Comparison of ENCODE assay signal across 8 cellular contexts in the genomic region with DNA sequence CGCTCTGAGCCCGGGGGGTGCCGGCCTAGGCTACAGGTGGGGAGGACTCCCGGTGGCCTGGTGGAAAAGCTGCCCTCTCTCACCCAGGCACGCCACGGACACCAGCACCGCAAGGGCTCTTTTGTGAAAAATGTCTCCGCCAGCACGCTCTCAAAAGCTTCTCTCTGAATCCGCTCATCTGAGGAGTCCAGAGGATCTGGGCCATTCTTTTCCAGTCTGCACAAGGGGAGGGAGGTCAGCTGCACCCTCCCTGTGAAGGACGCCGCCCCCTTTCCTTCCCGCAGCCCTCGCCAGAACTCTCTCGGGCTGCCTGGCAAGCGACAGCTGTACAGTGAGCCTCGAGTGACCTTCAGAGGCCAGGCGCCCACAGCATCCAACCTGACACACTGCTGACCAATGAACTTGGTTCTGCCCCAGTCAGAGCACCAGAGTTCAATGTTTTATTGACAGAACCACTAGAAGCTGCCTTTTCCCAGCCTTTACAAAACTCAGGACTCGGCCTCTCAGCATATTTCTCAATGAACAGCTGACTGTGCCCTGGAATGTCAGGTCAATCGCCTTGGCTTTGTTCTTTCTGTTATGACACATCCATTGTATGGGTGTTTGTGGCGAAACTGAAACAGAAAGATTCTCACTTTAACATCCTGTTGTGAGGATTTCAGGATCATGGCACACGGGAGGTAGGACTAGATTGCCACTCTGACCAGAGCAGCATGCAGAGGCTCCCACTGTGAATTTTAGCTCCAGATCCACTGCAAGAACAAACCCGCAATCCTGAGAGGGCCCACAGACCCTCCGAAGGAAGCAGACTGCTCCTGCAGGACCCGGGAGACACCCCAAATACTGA. TPM values are rescaled to one million over a fixed set of nuclear protein-coding genes. Genes with fewer than 3 reads are reported as not detected.
DNase-seq lines count a peak whose midpoint lies in the region; ATAC-seq and TF ChIP-seq lines count a peak whose summit lies in the region.

No MANE protein-coding gene starts in this region.

- intact Hi-C loops in OCI-LY7 (cut with micrococcal nuclease; ENCODE audit: unreplicated experiment): no loop called here

- peak overlapping the region; percentile 98 for H3K27ac Mint-ChIP-seq in stimulated activated memory B cell treated with anti-CD40 and anti-IgM and Interleukin-4, amounts not matched to agents 10 μg/mL and 1 μg/mL and 100 μg/mL, for 72 hours

- H3K27me3 Mint-ChIP-seq in stimulated activated memory B cell treated with anti-CD40 and anti-IgM and Interleukin-4, amounts not matched to agents 10 μg/mL and 1 μg/mL and 100 μg/mL, for 72 hours: no peaks in the 10 kb centered on the region

- no peaks in the 10 kb centered on the region for H3K9me2 ChIP-seq in OCI-LY7 (ENCODE audit: insufficient read depth, low read length)

- POLR2A ChIA-PET in OCI-LY7 (lab: Charles Lee): interaction anchor here (0.8 to 5.6 kb wide), 7 partner anchors 15 to 29 kb away, joined by 3 to 50 read pairs (median 4); no protein-coding TSS in a partner anchor

- peak overlapping the region; percentile 84 for H3K4me2 ChIP-seq in OCI-LY7 (ENCODE audit: low read length)

- peaks cover 22% of the 10 kb centered on the region for H3K36me3 ChIP-seq in OCI-LY7 (ENCODE audit: insufficient read depth, low read length)

- H4K20me1 ChIP-seq in OCI-LY7 (ENCODE audit: insufficient read depth, low read length): no peaks in the 10 kb centered on the region; the same call in 1 of the 2 replicates

- ATAC-seq in GM18907 (IDR thresholded peaks at IDR 0.05; ENCODE audit: unreplicated experiment) (peak; percentile 35), GM18858 (IDR thresholded peaks at IDR 0.05; ENCODE audit: unreplicated experiment) (no peak)
- peak; percentile 72 for ATAC-seq in stimulated activated memory B cell treated with anti-CD40 and anti-IgM and Interleukin-4, amounts not matched to agents 10 μg/mL and 1 μg/mL and 100 μg/mL, for 72 hours

- BruUV-seq in OCI-LY7 (replicated peaks; lab: Mats Ljungman, UMichigan): no TSS peak

- in situ Hi-C loops in ACHN (cut with HindIII; ENCODE audit: low pct_ligation_motif_present, low pct_unique_long_range_greater_than_20kb, low sequenced_read_pairs): no loop called here

- peaks cover 9% of the 10 kb centered on the region for H3K9me3 Mint-ChIP-seq in stimulated activated memory B cell treated with anti-CD40 and anti-IgM and Interleukin-4, amounts not matched to agents 10 μg/mL and 1 μg/mL and 100 μg/mL, for 72 hours

- no peak for TF ChIP-seq CTCF in OCI-LY7 (conservative IDR thresholded peaks at IDR 0.05; ENCODE audit: low read length)

- CTCF ChIA-PET in OCI-LY7 (lab: Charles Lee; ENCODE audit: unreplicated experiment): interaction anchor here (1.1 to 2.7 kb wide), 2 partner anchors 11 to 76 kb away, joined by 3 to 9 read pairs; no protein-coding TSS in a partner anchor

- no peak overlapping the region for H2AFZ ChIP-seq in OCI-LY7 (ENCODE audit: low read length)

- H3K27me3 ChIP-seq in layer of hippocampus (ENCODE audit: control insufficient read depth, insufficient read depth, low read length): no peaks in the 10 kb centered on the region

- peak overlapping the region; percentile 67 for H3K4me3 ChIP-seq in OCI-LY7 (ENCODE audit: low read depth, low read length, poor library complexity, severe bottlenecking)

- peaks cover 7% of the 10 kb centered on the region for H3K9me3 ChIP-seq in OCI-LY7 (ENCODE audit: low read length)

- H3K27ac ChIP-seq in OCI-LY7 (ENCODE audit: low read depth, low read length, poor library complexity, severe bottlenecking) (peak overlapping the region; percentile 79), cingulate gyrus (ENCODE audit: low read depth, low read length) (peak overlapping the region; percentile 41), layer of hippocampus (ENCODE audit: low read depth, low read length) (peak overlapping the region; percentile 82)

- peaks cover 85% of the 10 kb centered on the region for H3K79me2 ChIP-seq in OCI-LY7 (ENCODE audit: insufficient read depth, low read depth, low read length)

- peak; percentile 70 for DNase-seq in ACHN
- DNase-seq in OCI-LY7 (ENCODE audit: low spot score): peak; percentile 58
- no peak for DNase-seq in NK-92 treated with Interleukin-12 subunit alpha and Interleukin-12 subunit beta, amount 100 ng/mL, for 24 hours (lab: John Stamatoyannopoulos, UW)

- peaks cover 88% of the 10 kb centered on the region for H3K4me1 ChIP-seq in OCI-LY7 (ENCODE audit: insufficient read depth, low read length, poor library complexity, severe bottlenecking)

- H3K4me1 Mint-ChIP-seq in stimulated activated memory B cell treated with anti-CD40 and anti-IgM and Interleukin-4, amounts not matched to agents 10 μg/mL and 1 μg/mL and 100 μg/mL, for 72 hours: peaks cover 92% of the 10 kb centered on the region

- peaks cover 15% of the 10 kb centered on the region for H3K36me3 Mint-ChIP-seq in stimulated activated memory B cell treated with anti-CD40 and anti-IgM and Interleukin-4, amounts not matched to agents 10 μg/mL and 1 μg/mL and 100 μg/mL, for 72 hours

- peak overlapping the region; percentile 94 for H3K4me3 Mint-ChIP-seq in stimulated activated memory B cell treated with anti-CD40 and anti-IgM and Interleukin-4, amounts not matched to agents 10 μg/mL and 1 μg/mL and 100 μg/mL, for 72 hours

RNA-seq across cellular contexts. Expression of a gene that starts 26.7 kb away (rescaled TPM):
- total RNA-seq in OCI-LY7 (2014; rRNA removed; shearing (Covaris generic)): 74.7 and 78.4 TPM in 2 replicates
- 166 and 167 TPM in 2 replicates for total RNA-seq in OCI-LY7 (2022)

RNA-seq across cellular contexts. Expression of a gene that starts 34.8 kb away (rescaled TPM):
- 1.2 and 1.3 TPM in 2 replicates for total RNA-seq in OCI-LY7 (2014; rRNA removed; shearing (Covaris generic))
- 3.5 and 5.0 TPM in 2 replicates for total RNA-seq in OCI-LY7 (2022)
